Comparison of ENCODE assay signal across 1 cellular context in genomic region chr20:62958388-62959100, GRCh38.
TF ChIP-seq lines count a peak whose summit lies in the region.

No MANE protein-coding gene starts in this region.

TF ChIP-seq in SK-N-SH treated with all-trans-retinoic acid at 6 μM for 48 hours, 23 proteins besides CTCF, POLR2A, EP300 and RAD21 (continued from another document):
- TF ChIP-seq PATZ1 (CRISPR knock-in tag; IDR thresholded peaks at IDR 0.05; ENCODE audit: borderline replicate concordance) (no peak), ARNTL (CRISPR knock-in tag; IDR thresholded peaks at IDR 0.05; ENCODE audit: borderline replicate concordance, low read depth) (no peak), BACH2 (CRISPR knock-in tag; IDR thresholded peaks at IDR 0.05; ENCODE audit: borderline replicate concordance) (no peak), CSRNP3 (CRISPR knock-in tag; IDR thresholded peaks at IDR 0.05) (no peak), CREB5 (CRISPR knock-in tag; IDR thresholded peaks at IDR 0.05; ENCODE audit: low read depth) (no peak), TSHZ2 (CRISPR knock-in tag; IDR thresholded peaks at IDR 0.05) (no peak), PPARA (CRISPR knock-in tag; IDR thresholded peaks at IDR 0.05; ENCODE audit: borderline replicate concordance) (no peak), ZNF565 (CRISPR knock-in tag; conservative IDR thresholded peaks at IDR 0.05; ENCODE audit: low read depth) (no peak), ZNF70 (CRISPR knock-in tag; IDR thresholded peaks at IDR 0.05) (no peak), ZC3H10 (CRISPR knock-in tag; IDR thresholded peaks at IDR 0.05) (no peak), RARB (CRISPR knock-in tag; IDR thresholded peaks at IDR 0.05) (no peak), TOX (CRISPR knock-in tag; IDR thresholded peaks at IDR 0.05; ENCODE audit: borderline replicate concordance) (no peak), ZFP30 (CRISPR knock-in tag; IDR thresholded peaks at IDR 0.05) (no peak), OSR1 (CRISPR knock-in tag; IDR thresholded peaks at IDR 0.05) (no peak), ZFP3 (CRISPR knock-in tag; IDR thresholded peaks at IDR 0.05) (no peak)
